Comparison of ENCODE assay signal across 7 cellular contexts in genomic region chr4:121277194-121278105, GRCh38.
DNase-seq lines count a peak whose midpoint lies in the region; ATAC-seq lines count a peak whose summit lies in the region.

No MANE protein-coding gene starts in this region.

- no peaks in the 10 kb centered on the region for H3K27me3 ChIP-seq in effector memory CD4-positive, alpha-beta T cell (replicated peaks; ENCODE audit: control insufficient read depth, insufficient read depth, low read length, poor library complexity, severe bottlenecking)

- no peaks in the 10 kb centered on the region for H3K36me3 ChIP-seq in effector memory CD4-positive, alpha-beta T cell (ENCODE audit: control insufficient read depth, insufficient read depth, low read length)

- DNase-seq in SK-MEL-5 (ENCODE audit: low read depth, low spot score) (peak; percentile 53), myocyte (ENCODE audit: low read depth) (peak; percentile 2), cerebellar nuclear complex (lab: John Stamatoyannopoulos, UW) (no peak)
- DNase-seq in effector memory CD4-positive, alpha-beta T cell, result no peak

- H3K4me3 ChIP-seq in effector memory CD4-positive, alpha-beta T cell (ENCODE audit: insufficient read depth, low read depth, low read length, poor library complexity, severe bottlenecking), result no peak overlapping the region

- in situ Hi-C loops in SK-MEL-5 (cut with HindIII; ENCODE audit: low pct_unique_long_range_greater_than_20kb, low sequenced_read_pairs), result no loop called here

- no peaks in the 10 kb centered on the region for H3K9me3 ChIP-seq in effector memory CD4-positive, alpha-beta T cell (ENCODE audit: control insufficient read depth, low read length)

- H3K4me1 ChIP-seq in effector memory CD4-positive, alpha-beta T cell (ENCODE audit: control insufficient read depth, insufficient read depth, low read length, poor library complexity, severe bottlenecking), result no peaks in the 10 kb centered on the region

- ATAC-seq in GM18873 (IDR thresholded peaks at IDR 0.05; ENCODE audit: low FRiP score, unreplicated experiment), result peak; percentile 38
- ATAC-seq in HG02885 (IDR thresholded peaks at IDR 0.05; ENCODE audit: poor library complexity, unreplicated experiment), result peak; percentile 39
- no peak for ATAC-seq in HG02610 (IDR thresholded peaks at IDR 0.05; ENCODE audit: unreplicated experiment)

- no peak overlapping the region for H3K27ac ChIP-seq in effector memory CD4-positive, alpha-beta T cell (ENCODE audit: insufficient read depth, low read length, poor library complexity, severe bottlenecking)

Comparison
In these comparisons a context has a peak if more than half of its experiments do, and no peak if none do; other contexts are left out.
1. DNase-seq: peak in SK-MEL-5 (single experiment) and myocyte (single experiment); none in effector memory CD4-positive, alpha-beta T cell (0 of 3) and cerebellar nuclear complex (0 of 2).